Comparison of ENCODE assay signal across 1 cellular context in genomic region chr3:119779731-119780383, GRCh38.
TF ChIP-seq lines count a peak whose summit lies in the region.

No MANE protein-coding gene starts in this region.

TF ChIP-seq in GM23338, 12 proteins besides CTCF, POLR2A, EP300 and RAD21 (continued from another document):
- TF ChIP-seq, protein P1, sequence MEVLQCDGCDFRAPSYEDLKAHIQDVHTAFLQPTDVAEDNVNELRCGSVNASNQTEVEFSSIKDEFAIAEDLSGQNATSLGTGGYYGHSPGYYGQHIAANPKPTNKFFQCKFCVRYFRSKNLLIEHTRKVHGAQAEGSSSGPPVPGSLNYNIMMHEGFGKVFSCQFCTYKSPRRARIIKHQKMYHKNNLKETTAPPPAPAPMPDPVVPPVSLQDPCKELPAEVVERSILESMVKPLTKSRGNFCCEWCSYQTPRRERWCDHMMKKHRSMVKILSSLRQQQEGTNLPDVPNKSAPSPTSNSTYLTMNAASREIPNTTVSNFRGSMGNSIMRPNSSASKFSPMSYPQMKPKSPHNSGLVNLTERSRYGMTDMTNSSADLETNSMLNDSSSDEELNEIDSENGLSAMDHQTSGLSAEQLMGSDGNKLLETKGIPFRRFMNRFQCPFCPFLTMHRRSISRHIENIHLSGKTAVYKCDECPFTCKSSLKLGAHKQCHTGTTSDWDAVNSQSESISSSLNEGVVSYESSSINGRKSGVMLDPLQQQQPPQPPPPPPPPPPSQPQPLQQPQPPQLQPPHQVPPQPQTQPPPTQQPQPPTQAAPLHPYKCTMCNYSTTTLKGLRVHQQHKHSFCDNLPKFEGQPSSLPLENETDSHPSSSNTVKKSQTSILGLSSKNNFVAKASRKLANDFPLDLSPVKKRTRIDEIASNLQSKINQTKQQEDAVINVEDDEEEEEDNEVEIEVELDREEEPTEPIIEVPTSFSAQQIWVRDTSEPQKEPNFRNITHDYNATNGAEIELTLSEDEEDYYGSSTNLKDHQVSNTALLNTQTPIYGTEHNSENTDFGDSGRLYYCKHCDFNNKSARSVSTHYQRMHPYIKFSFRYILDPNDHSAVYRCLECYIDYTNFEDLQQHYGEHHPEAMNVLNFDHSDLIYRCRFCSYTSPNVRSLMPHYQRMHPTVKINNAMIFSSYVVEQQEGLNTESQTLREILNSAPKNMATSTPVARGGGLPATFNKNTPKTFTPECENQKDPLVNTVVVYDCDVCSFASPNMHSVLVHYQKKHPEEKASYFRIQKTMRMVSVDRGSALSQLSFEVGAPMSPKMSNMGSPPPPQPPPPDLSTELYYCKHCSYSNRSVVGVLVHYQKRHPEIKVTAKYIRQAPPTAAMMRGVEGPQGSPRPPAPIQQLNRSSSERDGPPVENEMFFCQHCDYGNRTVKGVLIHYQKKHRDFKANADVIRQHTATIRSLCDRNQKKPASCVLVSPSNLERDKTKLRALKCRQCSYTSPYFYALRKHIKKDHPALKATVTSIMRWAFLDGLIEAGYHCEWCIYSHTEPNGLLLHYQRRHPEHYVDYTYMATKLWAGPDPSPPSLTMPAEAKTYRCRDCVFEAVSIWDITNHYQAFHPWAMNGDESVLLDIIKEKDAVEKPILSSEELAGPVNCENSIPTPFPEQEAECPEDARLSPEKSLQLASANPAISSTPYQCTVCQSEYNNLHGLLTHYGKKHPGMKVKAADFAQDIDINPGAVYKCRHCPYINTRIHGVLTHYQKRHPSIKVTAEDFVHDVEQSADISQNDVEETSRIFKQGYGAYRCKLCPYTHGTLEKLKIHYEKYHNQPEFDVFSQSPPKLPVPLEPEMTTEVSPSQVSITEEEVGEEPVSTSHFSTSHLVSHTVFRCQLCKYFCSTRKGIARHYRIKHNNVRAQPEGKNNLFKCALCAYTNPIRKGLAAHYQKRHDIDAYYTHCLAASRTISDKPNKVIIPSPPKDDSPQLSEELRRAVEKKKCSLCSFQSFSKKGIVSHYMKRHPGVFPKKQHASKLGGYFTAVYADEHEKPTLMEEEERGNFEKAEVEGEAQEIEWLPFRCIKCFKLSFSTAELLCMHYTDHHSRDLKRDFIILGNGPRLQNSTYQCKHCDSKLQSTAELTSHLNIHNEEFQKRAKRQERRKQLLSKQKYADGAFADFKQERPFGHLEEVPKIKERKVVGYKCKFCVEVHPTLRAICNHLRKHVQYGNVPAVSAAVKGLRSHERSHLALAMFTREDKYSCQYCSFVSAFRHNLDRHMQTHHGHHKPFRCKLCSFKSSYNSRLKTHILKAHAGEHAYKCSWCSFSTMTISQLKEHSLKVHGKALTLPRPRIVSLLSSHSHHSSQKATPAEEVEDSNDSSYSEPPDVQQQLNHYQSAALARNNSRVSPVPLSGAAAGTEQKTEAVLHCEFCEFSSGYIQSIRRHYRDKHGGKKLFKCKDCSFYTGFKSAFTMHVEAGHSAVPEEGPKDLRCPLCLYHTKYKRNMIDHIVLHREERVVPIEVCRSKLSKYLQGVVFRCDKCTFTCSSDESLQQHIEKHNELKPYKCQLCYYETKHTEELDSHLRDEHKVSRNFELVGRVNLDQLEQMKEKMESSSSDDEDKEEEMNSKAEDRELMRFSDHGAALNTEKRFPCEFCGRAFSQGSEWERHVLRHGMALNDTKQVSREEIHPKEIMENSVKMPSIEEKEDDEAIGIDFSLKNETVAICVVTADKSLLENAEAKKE (CRISPR knock-in tag; IDR thresholded peaks at IDR 0.05), result no peak
- TF ChIP-seq CREB1 (CRISPR knock-in tag; IDR thresholded peaks at IDR 0.05; ENCODE audit: low read depth), result no peak
- TF ChIP-seq ZNF114 (CRISPR knock-in tag; IDR thresholded peaks at IDR 0.05), result no peak
- no peak for TF ChIP-seq EZH2phosphoT487 (IDR thresholded peaks at IDR 0.05; ENCODE audit: unreplicated experiment)
- no peak for TF ChIP-seq ZNF331 (CRISPR knock-in tag; IDR thresholded peaks at IDR 0.05; ENCODE audit: low read depth)
- no peak for TF ChIP-seq NANOG (IDR thresholded peaks at IDR 0.05; ENCODE audit: borderline replicate concordance)
- no peak for TF ChIP-seq STAT1 (IDR thresholded peaks at IDR 0.05; ENCODE audit: unreplicated experiment)
